In genomic region chr12:128861226-128862016, GRCh38 we compare ENCODE assay signal across 1 cellular context.
TF ChIP-seq lines count a peak whose summit lies in the region.

No MANE protein-coding gene starts in this region.

TF ChIP-seq in liver, 16 proteins besides CTCF, POLR2A, EP300 and RAD21 (continued from another document):
- TF ChIP-seq REST (IDR thresholded peaks at IDR 0.05) (peak; percentile 87), FOXA2 (IDR thresholded peaks at IDR 0.05) (peak; percentile 79), TAF1 (conservative IDR thresholded peaks at IDR 0.05) (no peak), HNF4A (conservative IDR thresholded peaks at IDR 0.05) (peak; percentile 97 to 98), MAX (IDR thresholded peaks at IDR 0.05) (peak; percentile 73), HNF4G (IDR thresholded peaks at IDR 0.05) (peak; percentile 92), FOXA1 (IDR thresholded peaks at IDR 0.05) (peak; percentile 83), GABPA (IDR thresholded peaks at IDR 0.05 in 1 of 2, conservative IDR thresholded peaks at IDR 0.05 in 1 of 2) (no peak), SP1 (IDR thresholded peaks at IDR 0.05) (peak; percentile 97)
- TF ChIP-seq, protein P1, sequence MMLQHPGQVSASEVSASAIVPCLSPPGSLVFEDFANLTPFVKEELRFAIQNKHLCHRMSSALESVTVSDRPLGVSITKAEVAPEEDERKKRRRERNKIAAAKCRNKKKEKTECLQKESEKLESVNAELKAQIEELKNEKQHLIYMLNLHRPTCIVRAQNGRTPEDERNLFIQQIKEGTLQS (IDR thresholded peaks at IDR 0.05): peak; percentile 85
